ENCODE assay signal across 8 cellular contexts in the genomic region with DNA sequence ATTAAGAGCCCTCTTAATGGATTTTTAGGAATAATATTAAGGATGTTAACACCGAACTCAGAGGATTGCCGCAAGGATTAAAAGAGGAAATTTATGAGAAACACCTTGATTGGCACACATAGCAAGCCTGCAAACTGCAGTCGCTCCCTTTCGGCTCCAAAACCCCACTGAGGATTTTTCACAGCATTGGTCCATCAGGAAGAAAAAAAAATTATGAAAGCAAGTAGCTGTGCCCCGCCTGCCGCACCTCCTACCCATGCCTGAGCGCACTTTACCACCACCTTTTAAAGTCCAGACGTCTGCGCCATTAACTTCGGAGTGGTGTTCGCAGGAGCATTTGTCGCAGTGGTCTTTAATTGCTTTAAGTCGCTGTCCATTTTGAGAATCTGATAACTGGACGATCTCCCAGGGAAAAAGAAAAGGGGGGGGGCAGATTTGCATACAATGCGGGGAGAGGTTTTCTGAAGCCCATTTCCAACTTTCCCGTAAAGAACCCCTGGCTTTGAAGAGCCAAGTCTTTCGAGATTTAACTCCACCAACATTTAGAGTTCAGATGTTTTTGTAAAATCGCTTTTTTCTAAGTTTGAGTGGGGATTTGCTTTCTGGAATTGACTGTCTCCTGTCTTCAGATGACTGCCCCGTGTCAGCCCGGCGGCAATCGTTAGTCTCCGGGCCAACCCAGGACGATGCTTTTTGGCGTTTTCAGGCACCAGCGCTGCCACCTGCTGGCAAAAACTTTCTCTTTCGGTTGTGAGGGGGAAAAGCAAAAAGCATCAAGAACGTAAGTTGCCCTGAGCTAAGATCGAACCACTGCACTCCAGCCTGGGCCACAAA. TPM values are rescaled to one million over a fixed set of nuclear protein-coding genes. Genes with fewer than 3 reads are reported as not detected.
A peak's percentile ranks its signal among the peaks of the same experiment; 100 is the strongest.
DNase-seq lines count a peak whose midpoint lies in the region; ATAC-seq, FAIRE-seq and TF ChIP-seq lines count a peak whose summit lies in the region.

No MANE protein-coding gene starts in this region.

- peak overlapping the region; percentile 59 for H3K4me3 ChIP-seq in fibroblast of the aortic adventitia (ENCODE audit: low read depth, low read length)

- TF ChIP-seq CTCF in fibroblast of the aortic adventitia (IDR thresholded peaks at IDR 0.05; ENCODE audit: insufficient read depth, low read length) (peak; percentile 75), nephron (IDR thresholded peaks at IDR 0.05; ENCODE audit: unreplicated experiment in 3 of 3) (peak; percentile 62 to 80 (median 70))

- H3K36me3 Mint-ChIP-seq in nephron (ENCODE audit: low read depth), result no peaks in the 10 kb centered on the region

- H3K9me3 Mint-ChIP-seq in nephron, result no peaks in the 10 kb centered on the region

- ATAC-seq in GM21390 (IDR thresholded peaks at IDR 0.05; ENCODE audit: unreplicated experiment), result peak; percentile 64
- ATAC-seq in stimulated activated naive CD8-positive, alpha-beta T cell treated with anti-CD3 and anti-CD28 coated beads, Interleukin-15, Interleukin-2, amounts not matched to agents 100 U/mL and 50 U/mL, for 24 hours, result peak; percentile 66

- H3K4me3 Mint-ChIP-seq in nephron, result peak overlapping the region; percentile 83 to 90 (median 89)

- peak overlapping the region in 1 of 3 experiments; percentile 58 for H3K27ac Mint-ChIP-seq in nephron

- peaks cover 32% of the 10 kb centered on the region for H3K4me1 Mint-ChIP-seq in nephron

- DNase-seq in DMS 273 treated with DMSO at 0.1 percent for 48 hours (lab: John Stamatoyannopoulos, UW) (peak; percentile 58), HUDEP-2 (lab: John Stamatoyannopoulos, UW; ENCODE audit: unreplicated experiment in 76 of 76) (peak in 71 of 76 experiments; percentile 7 to 82 (median 57)), RCC 7860 (ENCODE audit: low spot score) (peak; percentile 52), fibroblast of the aortic adventitia (ENCODE audit: low read depth) (peak; percentile 83)
- DNase-seq in activated T-helper 1 cell treated with anti-CD3 and anti-CD28 coated beads, Interleukin-2, amount 50 U/mL, for 16 hours (ENCODE audit: low read depth in 1 of 2, low spot score in 1 of 2), result peak; percentile 75 to 80
- peak; percentile 87 for DNase-seq in stimulated activated naive CD8-positive, alpha-beta T cell treated with anti-CD3 and anti-CD28 coated beads, Interleukin-15, Interleukin-2, amounts not matched to agents 100 U/mL and 50 U/mL, for 24 hours

- H3K27me3 Mint-ChIP-seq in nephron (ENCODE audit: low read depth), result peaks cover 92% of the 10 kb centered on the region

- peak; percentile 51 for FAIRE-seq in RCC 7860 (lab: Jason Lieb, UNC)

RNA-seq across cellular contexts. Expression of gene TRABD2A, which starts 0.9 kb away (rescaled TPM):
- 0.33 and 1.6 TPM in 2 replicates for total RNA-seq in fibroblast of the aortic adventitia (ENCODE audit: low replicate concordance)

RNA-seq across cellular contexts. Expression of gene TMSB10, which starts 23.7 kb away (rescaled TPM):
- 3,849 and 4,291 TPM in 2 replicates for total RNA-seq in fibroblast of the aortic adventitia (ENCODE audit: low replicate concordance)

Comparison
In these comparisons a context has a peak if more than half of its experiments do, and no peak if none do; other contexts are left out.
1. Peak in every context shown above with its lines: DNase-seq, ATAC-seq and H3K4me3 ChIP-seq.